In the genomic region with DNA sequence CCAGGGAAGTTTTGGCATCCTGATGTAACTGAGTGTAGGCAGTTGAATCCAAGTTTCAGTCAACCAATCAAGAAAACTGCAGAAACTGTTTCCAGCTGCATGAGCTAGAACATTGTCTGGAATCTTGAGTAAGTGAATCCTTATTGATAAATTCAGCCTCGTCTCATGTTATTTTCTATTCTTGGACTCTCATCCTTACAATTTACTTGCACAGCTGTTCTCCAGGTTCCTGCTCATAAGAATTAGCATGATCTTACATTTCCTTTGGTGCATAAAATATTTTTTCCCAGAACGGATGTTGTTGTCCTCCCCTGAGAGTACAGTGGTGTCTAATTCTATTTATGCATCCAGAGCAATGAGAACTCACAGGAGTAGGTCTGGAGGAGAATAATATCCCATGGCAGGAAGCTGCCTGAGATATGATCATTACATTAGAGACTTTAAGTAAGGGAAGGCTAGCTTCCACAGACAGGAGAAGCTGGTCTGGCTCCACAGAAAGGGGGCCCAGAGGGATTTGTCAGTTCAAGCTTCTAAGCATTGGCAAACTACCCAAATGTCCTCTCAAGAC, we compare ENCODE assay signal across 19 cellular contexts.
"Had no signal": no experiment of that assay in that cellular context is flagged by ENCODE, and none has a peak within 500 bp of the region (broad histone marks: within the 10 kb centered on the region; RNA-seq: fewer than 3 reads in every experiment).

No MANE protein-coding gene starts in this region.

- ATAC-seq: activated CD4-positive, CD25-positive, alpha-beta regulatory T cell treated with anti-CD3 and anti-CD28 coated beads, Interleukin-2, amount 50 U/mL, for 24 hours; activated CD8-positive, alpha-beta T cell treated with anti-CD3 and anti-CD28 coated beads for 36 hours; activated T-cell treated with anti-CD3 and anti-CD28 coated beads, Interleukin-2, amount 50 U/mL, for 72 hours had no signal

- H3K4me3 ChIP-seq: Peyer's patch had no signal

- H3K9me3 ChIP-seq: Peyer's patch had no signal

- H3K27ac ChIP-seq: brain microvascular endothelial cell, Peyer's patch, RWPE1 had no signal

- H3K27me3 ChIP-seq: brain microvascular endothelial cell, Peyer's patch had no signal

- H3K36me3 ChIP-seq: brain microvascular endothelial cell, Peyer's patch had no signal

- DNase-seq: activated CD4-positive, alpha-beta T cell treated with anti-CD3 and anti-CD28 coated beads for 4 hours; activated CD8-positive, alpha-beta memory T cell treated with anti-CD3 and anti-CD28 coated beads, Interleukin-2, amount 50 U/mL, for 4 hours; activated CD8-positive, alpha-beta T cell treated with anti-CD3 and anti-CD28 coated beads for 36 hours; activated gamma-delta T cell treated with Interleukin-2 at 50 U/mL for 16 hours; activated naive CD4-positive, alpha-beta T cell treated with anti-CD3 and anti-CD28 coated beads, Interleukin-2, amount 10 ng/mL, durations not matched to agents 7 days and 5 days; activated naive CD8-positive, alpha-beta T cell treated with anti-CD3 and anti-CD28 coated beads for 36 hours; activated T-cell treated with anti-CD3 and anti-CD28 coated beads, Interleukin-2, amount 50 U/mL, for 72 hours; brain microvascular endothelial cell; caudate nucleus; KG1; NCI-H1048; NCI-H1930; NCI-H2107; NCI-H510A treated with DMSO at 0.1 percent for 48 hours; NCI-H69; Peyer's patch; SHP77 treated with DMSO at 0.1 percent for 48 hours had no signal

- H3K4me1 ChIP-seq: Peyer's patch had no signal
